In genomic region chr10:96470108-96470743, GRCh38 we compare ENCODE assay signal across 9 cellular contexts. TPM values are rescaled to one million over a fixed set of nuclear protein-coding genes. Genes with fewer than 3 reads are reported as not detected.
DNase-seq lines count a peak whose midpoint lies in the region; ATAC-seq and TF ChIP-seq lines count a peak whose summit lies in the region.
"Had no signal": no experiment of that assay in that cellular context is flagged by ENCODE, and none has a peak within 500 bp of the region (broad histone marks: within the 10 kb centered on the region; RNA-seq: fewer than 3 reads in every experiment).

No MANE protein-coding gene starts in this region.

- H3K27me3 ChIP-seq in OCI-LY1 (ENCODE audit: insufficient read depth, low read length): no peaks in the 10 kb centered on the region

- peak; percentile 70 for ATAC-seq in GM19438 (IDR thresholded peaks at IDR 0.05; ENCODE audit: low read depth, unreplicated experiment)
- ATAC-seq in GM21619 (IDR thresholded peaks at IDR 0.05; ENCODE audit: unreplicated experiment): no peak

- no peaks in the 10 kb centered on the region for H3F3A ChIP-seq in OCI-LY1 (ENCODE audit: insufficient read depth, low read length)

- in situ Hi-C loops in astrocyte of the spinal cord (cut with HindIII; ENCODE audit: low sequenced_read_pairs): no loop called here

- H3K9me2 ChIP-seq in OCI-LY1 (ENCODE audit: low read depth, low read length): no peaks in the 10 kb centered on the region

- H3K4me2 ChIP-seq in OCI-LY1 (ENCODE audit: low read length): no peak overlapping the region

- DNase-seq in CD1c-positive myeloid dendritic cell (ENCODE audit: extremely low spot score) (peak; percentile 11), astrocyte of the spinal cord (ENCODE audit: low read depth, low spot score) (peak; percentile 29), immature natural killer cell (peak; percentile 14 to 44 (median 33)), DMS79 (lab: John Stamatoyannopoulos, UW) (no peak)
- DNase-seq in stimulated activated CD8-positive, alpha-beta memory T cell treated with anti-CD3 and anti-CD28 coated beads, Interleukin-12 subunit alpha, Interleukin-12 subunit beta, amount 100 ng/mL, for 1 hour (ENCODE audit: low read depth): peak; percentile 5

- no peaks in the 10 kb centered on the region for H3K79me2 ChIP-seq in OCI-LY1 (ENCODE audit: insufficient read depth, low read length)

- H4K20me1 ChIP-seq in OCI-LY1 (ENCODE audit: insufficient read depth, low read length): no peaks in the 10 kb centered on the region

- no peaks in the 10 kb centered on the region for H3K36me3 Mint-ChIP-seq in immature natural killer cell

- TF ChIP-seq CTCF in OCI-LY1 (IDR thresholded peaks at IDR 0.05; ENCODE audit: low read length): peak; percentile 48
- TF ChIP-seq CTCF in astrocyte of the spinal cord (IDR thresholded peaks at IDR 0.05; ENCODE audit: low read depth, low read length): peak; percentile 70

- H3K9ac ChIP-seq in OCI-LY1 (ENCODE audit: low read length): no peak overlapping the region

- H3K4me1 ChIP-seq in OCI-LY1 (ENCODE audit: insufficient read depth, low read length, severe bottlenecking): no peaks in the 10 kb centered on the region

- H3K27ac ChIP-seq in OCI-LY1 (ENCODE audit: low read depth, low read length, poor library complexity, severe bottlenecking): no peak overlapping the region

- H3K4me1 Mint-ChIP-seq in immature natural killer cell: peaks cover 3 to 6% of the 10 kb centered on the region in 2 donors
- H3K4me1 Mint-ChIP-seq: IgD-negative memory B cell had no signal

- H3K4me3 ChIP-seq in OCI-LY1 (ENCODE audit: low read depth, low read length, poor library complexity, severe bottlenecking) (no peak overlapping the region), astrocyte of the spinal cord (ENCODE audit: low read depth, low read length) (no peak overlapping the region)

- H3K9me3 ChIP-seq in OCI-LY1 (ENCODE audit: low read length): no peaks in the 10 kb centered on the region

- H2AFZ ChIP-seq in OCI-LY1 (ENCODE audit: low read length): no peak overlapping the region

- H3K36me3 ChIP-seq in OCI-LY1 (ENCODE audit: insufficient read depth, low read length): no peaks in the 10 kb centered on the region

- no peaks in the 10 kb centered on the region for H3K9me3 Mint-ChIP-seq in immature natural killer cell
- H3K9me3 Mint-ChIP-seq: IgD-negative memory B cell had no signal

- H3K27ac Mint-ChIP-seq in immature natural killer cell: peak overlapping the region in 3 of 6 donors; percentile 11 to 36 (median 18)
- H3K27ac Mint-ChIP-seq: IgD-negative memory B cell had no signal

- H3K27me3 Mint-ChIP-seq in immature natural killer cell (ENCODE audit: low read depth in 3 of 3): peaks cover 5 to 20% (median 7%) of the 10 kb centered on the region in 3 donors

- no peak overlapping the region for H3K4me3 Mint-ChIP-seq in immature natural killer cell
- H3K4me3 Mint-ChIP-seq: IgD-negative memory B cell had no signal

RNA-seq across cellular contexts. Expression of gene TLL2, which starts 43.5 kb away (rescaled TPM):
- polyA plus RNA-seq in immature natural killer cell: not detected
